1 cellular context compared by ENCODE assay signal in the genomic region with DNA sequence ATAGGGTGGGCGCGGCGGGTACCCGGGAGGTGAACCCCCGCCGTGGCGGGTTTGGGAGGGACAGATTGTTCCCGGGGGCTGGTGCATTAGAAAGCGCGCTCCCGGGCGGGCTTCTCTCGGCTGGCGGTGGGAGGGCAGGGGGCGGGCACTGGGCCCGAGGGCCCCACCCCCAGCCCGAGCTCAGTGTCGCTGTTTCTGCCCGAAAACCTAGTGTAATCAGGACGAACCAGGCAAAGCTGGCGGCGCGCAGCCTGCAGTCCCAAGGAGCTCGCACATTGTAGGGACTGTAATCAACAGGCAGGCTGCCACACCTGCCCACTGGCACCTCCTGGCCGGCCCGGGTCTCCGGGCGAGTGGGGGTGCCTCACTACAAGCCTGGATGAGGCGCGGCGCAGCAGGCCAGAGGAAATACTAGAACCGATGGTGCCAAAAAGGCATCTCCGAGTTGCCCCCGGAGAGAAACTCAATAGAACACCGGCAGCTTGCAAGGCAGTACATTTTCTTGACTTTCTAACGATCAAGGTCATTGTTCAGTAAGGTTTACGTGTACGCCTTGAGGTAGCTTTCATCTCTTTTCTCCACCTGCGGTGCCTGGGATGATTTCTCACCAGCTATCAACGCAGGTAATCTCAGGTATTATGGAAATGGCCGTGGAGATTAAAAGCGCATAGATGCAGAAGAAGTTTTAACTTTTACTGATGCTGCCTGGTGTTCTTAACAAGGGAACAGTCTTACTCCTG.
TF ChIP-seq lines count a peak whose summit lies in the region.

No MANE protein-coding gene starts in this region.

TF ChIP-seq in H1, 55 proteins besides CTCF, POLR2A, EP300 and RAD21:
- no peak for TF ChIP-seq RBBP5 (IDR thresholded peaks at IDR 0.05; ENCODE audit: borderline replicate concordance, low read depth, low read length)
- no peak for TF ChIP-seq SIX5 (IDR thresholded peaks at IDR 0.05; ENCODE audit: low read depth, low read length)
- no peak for TF ChIP-seq EGR1 (IDR thresholded peaks at IDR 0.05; ENCODE audit: borderline replicate concordance, low read depth, low read length)
- TF ChIP-seq RNF2 (IDR thresholded peaks at IDR 0.05; ENCODE audit: borderline replicate concordance, low read depth, low read length, missing control alignments, poor library complexity, severe bottlenecking) = no peak
- no peak for TF ChIP-seq CHD1 (IDR thresholded peaks at IDR 0.05; ENCODE audit: low read depth, low read length)
- TF ChIP-seq BRCA1 (IDR thresholded peaks at IDR 0.05; ENCODE audit: low read depth, low read length) = no peak
- peak; percentile 33; the same call in 1 of the 2 replicates for TF ChIP-seq TAF1 (IDR thresholded peaks at IDR 0.05; ENCODE audit: low read depth, low read length)
- TF ChIP-seq RFX5 (IDR thresholded peaks at IDR 0.05; ENCODE audit: borderline replicate concordance, low read depth, low read length) = no peak
- no peak for TF ChIP-seq MAFK (IDR thresholded peaks at IDR 0.05; ENCODE audit: low read depth, low read length)
- no peak for TF ChIP-seq KDM5A (IDR thresholded peaks at IDR 0.05; ENCODE audit: low read length)
- no peak for TF ChIP-seq CBX5 (IDR thresholded peaks at IDR 0.05; ENCODE audit: low read depth, low read length)
- no peak for TF ChIP-seq POU5F1 (IDR thresholded peaks at IDR 0.05; ENCODE audit: low read depth, low read length)
- peak; percentile 76 for TF ChIP-seq ASH2L (IDR thresholded peaks at IDR 0.05; ENCODE audit: low read length)
- TF ChIP-seq SP1 (IDR thresholded peaks at IDR 0.05; ENCODE audit: low read depth, low read length) = no peak
- no peak for TF ChIP-seq TCF12 (IDR thresholded peaks at IDR 0.05; ENCODE audit: low read depth, low read length)
- no peak for TF ChIP-seq HDAC6 (IDR thresholded peaks at IDR 0.05; ENCODE audit: low read depth, low read length)
- no peak for TF ChIP-seq NANOG (IDR thresholded peaks at IDR 0.05; ENCODE audit: insufficient read depth, low read depth, low read length, poor library complexity, severe bottlenecking)
- no peak for TF ChIP-seq YY1 (IDR thresholded peaks at IDR 0.05; ENCODE audit: low read depth, low read length)
- no peak for TF ChIP-seq CHD2 (IDR thresholded peaks at IDR 0.05; ENCODE audit: low read length)
- TF ChIP-seq CHD7 (IDR thresholded peaks at IDR 0.05; ENCODE audit: insufficient replicate concordance, low read length) = no peak
- no peak for TF ChIP-seq SP2 (IDR thresholded peaks at IDR 0.05; ENCODE audit: low read length)
- TF ChIP-seq CEBPB (IDR thresholded peaks at IDR 0.05; ENCODE audit: low read depth, low read length) = no peak
- TF ChIP-seq, protein P1, sequence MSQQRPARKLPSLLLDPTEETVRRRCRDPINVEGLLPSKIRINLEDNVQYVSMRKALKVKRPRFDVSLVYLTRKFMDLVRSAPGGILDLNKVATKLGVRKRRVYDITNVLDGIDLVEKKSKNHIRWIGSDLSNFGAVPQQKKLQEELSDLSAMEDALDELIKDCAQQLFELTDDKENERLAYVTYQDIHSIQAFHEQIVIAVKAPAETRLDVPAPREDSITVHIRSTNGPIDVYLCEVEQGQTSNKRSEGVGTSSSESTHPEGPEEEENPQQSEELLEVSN (IDR thresholded peaks at IDR 0.05) = no peak
- no peak for TF ChIP-seq SP4 (IDR thresholded peaks at IDR 0.05; ENCODE audit: low read length)
- no peak for TF ChIP-seq GTF2F1 (IDR thresholded peaks at IDR 0.05; ENCODE audit: borderline replicate concordance, low read depth, low read length)
- TF ChIP-seq EZH2 (IDR thresholded peaks at IDR 0.05; ENCODE audit: low read depth, low read length, severe bottlenecking) = no peak
- TF ChIP-seq FOSL1 (IDR thresholded peaks at IDR 0.05; ENCODE audit: insufficient read depth, low read depth, low read length) = no peak
- TF ChIP-seq SUZ12 (IDR thresholded peaks at IDR 0.05; ENCODE audit: low read length) = 0 out of 2 replicates have a peak, but pooled peaks have one; percentile 24
- no peak for TF ChIP-seq JUND (IDR thresholded peaks at IDR 0.05; ENCODE audit: low read length)
- TF ChIP-seq TBP (IDR thresholded peaks at IDR 0.05; ENCODE audit: low read depth, low read length) = peak; percentile 63; the same call in 1 of the 2 replicates
- TF ChIP-seq, protein P2, sequence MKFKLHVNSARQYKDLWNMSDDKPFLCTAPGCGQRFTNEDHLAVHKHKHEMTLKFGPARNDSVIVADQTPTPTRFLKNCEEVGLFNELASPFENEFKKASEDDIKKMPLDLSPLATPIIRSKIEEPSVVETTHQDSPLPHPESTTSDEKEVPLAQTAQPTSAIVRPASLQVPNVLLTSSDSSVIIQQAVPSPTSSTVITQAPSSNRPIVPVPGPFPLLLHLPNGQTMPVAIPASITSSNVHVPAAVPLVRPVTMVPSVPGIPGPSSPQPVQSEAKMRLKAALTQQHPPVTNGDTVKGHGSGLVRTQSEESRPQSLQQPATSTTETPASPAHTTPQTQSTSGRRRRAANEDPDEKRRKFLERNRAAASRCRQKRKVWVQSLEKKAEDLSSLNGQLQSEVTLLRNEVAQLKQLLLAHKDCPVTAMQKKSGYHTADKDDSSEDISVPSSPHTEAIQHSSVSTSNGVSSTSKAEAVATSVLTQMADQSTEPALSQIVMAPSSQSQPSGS (IDR thresholded peaks at IDR 0.05; ENCODE audit: low read length) = no peak
- TF ChIP-seq RXRA (IDR thresholded peaks at IDR 0.05; ENCODE audit: insufficient read depth, low read depth, low read length) = no peak
- no peak for TF ChIP-seq SRF (IDR thresholded peaks at IDR 0.05; ENCODE audit: low read depth, low read length)
- TF ChIP-seq CTBP2 (IDR thresholded peaks at IDR 0.05; ENCODE audit: borderline replicate concordance, insufficient read depth, insufficient read length, low read length) = no peak
- no peak for TF ChIP-seq CBX8 (IDR thresholded peaks at IDR 0.05; ENCODE audit: borderline replicate concordance, low read depth, low read length)
- TF ChIP-seq PHF8 (conservative IDR thresholded peaks at IDR 0.05; ENCODE audit: low read depth, low read length) = 0 out of 2 replicates have a peak, but pooled peaks have one; percentile 12
- no peak for TF ChIP-seq BCL11A (IDR thresholded peaks at IDR 0.05; ENCODE audit: low read depth in 2 of 2, low read length in 2 of 2)
- peak; percentile 68; the same call in 1 of the 2 replicates for TF ChIP-seq POLR2AphosphoS5 (IDR thresholded peaks at IDR 0.05; ENCODE audit: low read depth, low read length)
- TF ChIP-seq, protein P3, sequence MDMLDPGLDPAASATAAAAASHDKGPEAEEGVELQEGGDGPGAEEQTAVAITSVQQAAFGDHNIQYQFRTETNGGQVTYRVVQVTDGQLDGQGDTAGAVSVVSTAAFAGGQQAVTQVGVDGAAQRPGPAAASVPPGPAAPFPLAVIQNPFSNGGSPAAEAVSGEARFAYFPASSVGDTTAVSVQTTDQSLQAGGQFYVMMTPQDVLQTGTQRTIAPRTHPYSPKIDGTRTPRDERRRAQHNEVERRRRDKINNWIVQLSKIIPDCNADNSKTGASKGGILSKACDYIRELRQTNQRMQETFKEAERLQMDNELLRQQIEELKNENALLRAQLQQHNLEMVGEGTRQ (IDR thresholded peaks at IDR 0.05; ENCODE audit: low read length) = no peak
- TF ChIP-seq JUN (IDR thresholded peaks at IDR 0.05; ENCODE audit: low read depth, low read length) = no peak
- TF ChIP-seq, protein P4, sequence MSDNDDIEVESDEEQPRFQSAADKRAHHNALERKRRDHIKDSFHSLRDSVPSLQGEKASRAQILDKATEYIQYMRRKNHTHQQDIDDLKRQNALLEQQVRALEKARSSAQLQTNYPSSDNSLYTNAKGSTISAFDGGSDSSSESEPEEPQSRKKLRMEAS (IDR thresholded peaks at IDR 0.05) = 0 out of 2 replicates have a peak, but pooled peaks have one; percentile 15
- TF ChIP-seq KDM1A (IDR thresholded peaks at IDR 0.05; ENCODE audit: borderline replicate concordance, low read length) = no peak
- no peak for TF ChIP-seq GABPA (IDR thresholded peaks at IDR 0.05; ENCODE audit: borderline replicate concordance, insufficient read depth, low read length)
- no peak for TF ChIP-seq CREB1 (IDR thresholded peaks at IDR 0.05)
- TF ChIP-seq TEAD4 (IDR thresholded peaks at IDR 0.05; ENCODE audit: low read depth, low read length) = no peak
- TF ChIP-seq TAF7 (optimal IDR thresholded peaks at IDR 0.05; ENCODE audit: borderline replicate concordance, low read depth, low read length) = no peak
- TF ChIP-seq HDAC2 (IDR thresholded peaks at IDR 0.05; ENCODE audit: borderline replicate concordance in 1 of 2, low read depth in 2 of 2, low read length in 2 of 2) = no peak
- peak; percentile 27 for TF ChIP-seq KDM4A (IDR thresholded peaks at IDR 0.05; ENCODE audit: low read depth, low read length, severe bottlenecking)
- TF ChIP-seq SIRT6 (IDR thresholded peaks at IDR 0.05; ENCODE audit: low read length) = no peak
- no peak for TF ChIP-seq SAP30 (IDR thresholded peaks at IDR 0.05; ENCODE audit: insufficient read depth, insufficient replicate concordance, low read length)
- no peak for TF ChIP-seq ATF3 (IDR thresholded peaks at IDR 0.05; ENCODE audit: insufficient read depth, low read depth, low read length)
- no peak for TF ChIP-seq ZNF274 (IDR thresholded peaks at IDR 0.05; ENCODE audit: borderline replicate concordance, extremely low read depth, low read length)
- TF ChIP-seq BACH1 (IDR thresholded peaks at IDR 0.05; ENCODE audit: low read length) = no peak
- no peak for TF ChIP-seq SIN3A (conservative IDR thresholded peaks at IDR 0.05 in 1 of 2, IDR thresholded peaks at IDR 0.05 in 1 of 2; ENCODE audit: low read depth in 1 of 2, low read length in 2 of 2)
- TF ChIP-seq NRF1 (IDR thresholded peaks at IDR 0.05; ENCODE audit: low read depth, low read length) = no peak
